ENCODE assay signal across 27 cellular contexts in genomic region chr10:129846991-129847391, GRCh38.
"Had no signal": no experiment of that assay in that cellular context is flagged by ENCODE, and none has a peak within 500 bp of the region (broad histone marks: within the 10 kb centered on the region; RNA-seq: fewer than 3 reads in every experiment).

No MANE protein-coding gene starts in this region.

- H3K27me3 ChIP-seq: gastrocnemius medialis, heart left ventricle, ovary, sigmoid colon, tibial nerve, upper lobe of left lung, uterus had no signal

- H3K27ac Mint-ChIP-seq: stimulated activated memory B cell treated with anti-CD40 and anti-IgM and Interleukin-4, amounts not matched to agents 10 μg/mL and 1 μg/mL and 100 μg/mL, for 72 hours had no signal

- H3K4me3 ChIP-seq: gastrocnemius medialis, heart left ventricle, left lung, ovary, psoas muscle, sigmoid colon, spleen, thoracic aorta, tibial nerve, upper lobe of left lung, uterus had no signal

- H3K4me3 Mint-ChIP-seq: naive thymus-derived CD8-positive, alpha-beta T cell; neural crest cell; stimulated activated memory B cell treated with anti-CD40 and anti-IgM and Interleukin-4, amounts not matched to agents 10 μg/mL and 1 μg/mL and 100 μg/mL, for 72 hours had no signal

- H3K9me3 ChIP-seq: gastrocnemius medialis, heart left ventricle, left lung, ovary, psoas muscle, sigmoid colon, spleen, thoracic aorta, tibial nerve, upper lobe of left lung, uterus had no signal

- H3K4me1 ChIP-seq: gastrocnemius medialis, heart left ventricle, left lung, psoas muscle, sigmoid colon, spleen, tibial nerve, upper lobe of left lung, uterus had no signal

- ATAC-seq: esophagus mucosa; gastrocnemius medialis; heart left ventricle; left cardiac atrium; left lung; naive thymus-derived CD8-positive, alpha-beta T cell; psoas muscle; right cardiac atrium; stimulated activated memory B cell treated with anti-CD40 and anti-IgM and Interleukin-4, amounts not matched to agents 10 μg/mL and 1 μg/mL and 100 μg/mL, for 72 hours; stimulated activated naive CD8-positive, alpha-beta T cell treated with anti-CD3 and anti-CD28 coated beads, Interleukin-15, Interleukin-2, amounts not matched to agents 100 U/mL and 50 U/mL, for 24 hours had no signal

- H3K4me1 Mint-ChIP-seq: naive thymus-derived CD8-positive, alpha-beta T cell; stimulated activated memory B cell treated with anti-CD40 and anti-IgM and Interleukin-4, amounts not matched to agents 10 μg/mL and 1 μg/mL and 100 μg/mL, for 72 hours had no signal

- H3K27ac ChIP-seq: epithelial cell of prostate, gastrocnemius medialis, heart left ventricle, left lung, ovary, psoas muscle, sigmoid colon, spleen, thoracic aorta, tibial nerve, uterus had no signal

- DNase-seq: cortex of kidney; effector CD4-positive, alpha-beta T cell; foreskin fibroblast; gastrocnemius medialis; heart left ventricle; hippocampal formation; left cardiac atrium; mesenchymal stem cell; naive thymus-derived CD8-positive, alpha-beta T cell; nucleus accumbens; ovary; psoas muscle; right cardiac atrium; sigmoid colon; spleen; stimulated activated CD4-positive, alpha-beta T cell treated with anti-CD3 and anti-CD28 coated beads, Interleukin-4, amount 100 ng/mL, for 4 hours; stimulated activated naive CD8-positive, alpha-beta T cell treated with anti-CD3 and anti-CD28 coated beads, Interleukin-15, Interleukin-2, amounts not matched to agents 100 U/mL and 50 U/mL, for 24 hours; substantia nigra; uterus had no signal

- H3K27me3 Mint-ChIP-seq: stimulated activated memory B cell treated with anti-CD40 and anti-IgM and Interleukin-4, amounts not matched to agents 10 μg/mL and 1 μg/mL and 100 μg/mL, for 72 hours had no signal

- H3K9me3 Mint-ChIP-seq: naive thymus-derived CD8-positive, alpha-beta T cell; neural crest cell; stimulated activated memory B cell treated with anti-CD40 and anti-IgM and Interleukin-4, amounts not matched to agents 10 μg/mL and 1 μg/mL and 100 μg/mL, for 72 hours had no signal

- H3K36me3 ChIP-seq: gastrocnemius medialis, left lung, ovary, sigmoid colon, spleen, thoracic aorta, upper lobe of left lung, uterus had no signal

- H3K36me3 Mint-ChIP-seq: naive thymus-derived CD8-positive, alpha-beta T cell; stimulated activated memory B cell treated with anti-CD40 and anti-IgM and Interleukin-4, amounts not matched to agents 10 μg/mL and 1 μg/mL and 100 μg/mL, for 72 hours had no signal
